In the genomic region with DNA sequence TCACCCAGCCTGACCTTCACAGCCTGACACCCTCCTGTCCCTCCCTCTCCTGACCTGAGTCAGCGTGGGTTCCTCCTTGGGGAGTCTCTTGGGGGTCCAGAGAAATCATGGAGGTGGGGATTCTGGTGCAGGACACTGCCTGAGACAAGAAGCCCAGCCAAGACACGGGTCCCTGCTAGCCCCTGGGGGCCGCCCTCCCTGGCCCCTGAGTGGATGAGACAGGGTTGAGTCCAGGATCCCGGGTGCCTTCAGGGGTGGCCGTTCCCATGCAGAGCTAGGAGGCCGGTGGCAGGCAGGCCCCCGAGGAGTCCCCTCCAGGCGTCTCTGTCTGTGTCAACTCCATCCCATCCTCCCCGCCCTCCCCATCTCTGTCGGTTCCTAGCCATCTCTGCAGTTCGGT, we compare ENCODE assay signal across 9 cellular contexts. TPM values are rescaled to one million over a fixed set of nuclear protein-coding genes. Genes with fewer than 3 reads are reported as not detected.
DNase-seq lines count a peak whose midpoint lies in the region; ATAC-seq and TF ChIP-seq lines count a peak whose summit lies in the region.
"Had no signal": no experiment of that assay in that cellular context is flagged by ENCODE, and none has a peak within 500 bp of the region (broad histone marks: within the 10 kb centered on the region; RNA-seq: fewer than 3 reads in every experiment).

No MANE protein-coding gene starts in this region.

- peaks cover 8% of the 10 kb centered on the region; the same call in 1 of the 3 replicates for H3K36me3 Mint-ChIP-seq in GM23338 (ENCODE audit: low read depth)
- peaks cover 14% of the 10 kb centered on the region for H3K36me3 Mint-ChIP-seq in activated naive CD8-positive, alpha-beta T cell treated with anti-CD3 and anti-CD28 coated beads, Interleukin-2, amount 50 U/mL, for 24 hours (ENCODE audit: low read depth)
- peaks cover 7% of the 10 kb centered on the region for H3K36me3 Mint-ChIP-seq in memory B cell

- no peaks in the 10 kb centered on the region for H3K9me2 ChIP-seq in GM23338 (ENCODE audit: insufficient read depth)

- H3K4me1 Mint-ChIP-seq in GM23338 (peaks cover 19% of the 10 kb centered on the region), memory B cell (peaks cover 29% of the 10 kb centered on the region)
- peaks cover 35% of the 10 kb centered on the region for H3K4me1 Mint-ChIP-seq in activated naive CD8-positive, alpha-beta T cell treated with anti-CD3 and anti-CD28 coated beads, Interleukin-2, amount 50 U/mL, for 24 hours

- no peak overlapping the region for H3K4me2 ChIP-seq in GM23338

- peak overlapping the region; percentile 88 for H3K27ac ChIP-seq in 22Rv1
- H3K27ac ChIP-seq in GM23338 (ENCODE audit: low read depth): no peak overlapping the region
- H3K27ac ChIP-seq in caudate nucleus (ENCODE audit: low read depth, low read length): no peak overlapping the region

- no peaks in the 10 kb centered on the region; the same call in 1 of the 2 replicates for H4K20me1 ChIP-seq in GM23338 (replicated peaks; ENCODE audit: insufficient read depth)

- H2AFZ ChIP-seq in GM23338: no peak overlapping the region

- H3K36me3 ChIP-seq in GM23338 (ENCODE audit: insufficient read depth): no peaks in the 10 kb centered on the region; the same call in 1 of the 2 replicates

- in situ Hi-C loops in GM13977 (cut with MboI; ENCODE audit: low pct_unique_long_range_greater_than_20kb, low sequenced_read_pairs, unreplicated experiment): no loop called here

- peak overlapping the region; percentile 77 for H3K4me3 Mint-ChIP-seq in GM23338
- peak overlapping the region; percentile 88 for H3K4me3 Mint-ChIP-seq in activated naive CD8-positive, alpha-beta T cell treated with anti-CD3 and anti-CD28 coated beads, Interleukin-2, amount 50 U/mL, for 24 hours
- H3K4me3 Mint-ChIP-seq in memory B cell: peak overlapping the region; percentile 93

- H3F3A ChIP-seq in GM23338 (replicated peaks; ENCODE audit: low read depth): peaks cover 8% of the 10 kb centered on the region; the same call in 1 of the 2 replicates

- DNase-seq in GM23338 (ENCODE audit: low spot score) (no peak), memory B cell (ENCODE audit: low spot score in 2 of 2) (no peak), putamen (ENCODE audit: low spot score) (no peak), GM13977 (ENCODE audit: low spot score) (no peak), caudate nucleus (lab: John Stamatoyannopoulos, UW) (no peak)
- DNase-seq in activated naive CD8-positive, alpha-beta T cell treated with anti-CD3 and anti-CD28 coated beads, Interleukin-2, amount 50 U/mL, for 24 hours: no peak
- DNase-seq: NCI-H526 had no signal

- H3K79me2 ChIP-seq in GM23338 (replicated peaks; ENCODE audit: insufficient read depth): peaks cover 32% of the 10 kb centered on the region

- H3K27me3 ChIP-seq in GM23338 (ENCODE audit: insufficient read depth): no peaks in the 10 kb centered on the region

- no peak overlapping the region; the same call in 1 of the 2 replicates for H3K4me3 ChIP-seq in GM23338

- H3K27me3 Mint-ChIP-seq in GM23338 (ENCODE audit: insufficient read depth, low read depth, poor library complexity) (peaks cover 29% of the 10 kb centered on the region), memory B cell (no peaks in the 10 kb centered on the region)
- H3K27me3 Mint-ChIP-seq in activated naive CD8-positive, alpha-beta T cell treated with anti-CD3 and anti-CD28 coated beads, Interleukin-2, amount 50 U/mL, for 24 hours: peaks cover 5% of the 10 kb centered on the region

- H3K27ac Mint-ChIP-seq in GM23338 (peak overlapping the region; percentile 18; the same call in 1 of the 2 replicates), memory B cell (peak overlapping the region; percentile 94)
- H3K27ac Mint-ChIP-seq in activated naive CD8-positive, alpha-beta T cell treated with anti-CD3 and anti-CD28 coated beads, Interleukin-2, amount 50 U/mL, for 24 hours: peak overlapping the region; percentile 88

- peaks cover 11% of the 10 kb centered on the region for H3K4me1 ChIP-seq in GM23338 (ENCODE audit: insufficient read depth)

- TF ChIP-seq CTCF in 22Rv1 (IDR thresholded peaks at IDR 0.05): no peak
- no peak for TF ChIP-seq CTCF in GM23338 (conservative IDR thresholded peaks at IDR 0.05; ENCODE audit: low read depth in 2 of 2)
- no peak for TF ChIP-seq CTCF in GM13977 (IDR thresholded peaks at IDR 0.05; ENCODE audit: extremely low read depth, insufficient read depth, missing control alignments)

- H3K9me3 Mint-ChIP-seq in GM23338 (peaks cover 6% of the 10 kb centered on the region; the same call in 1 of the 3 replicates), memory B cell (no peaks in the 10 kb centered on the region)
- no peaks in the 10 kb centered on the region for H3K9me3 Mint-ChIP-seq in activated naive CD8-positive, alpha-beta T cell treated with anti-CD3 and anti-CD28 coated beads, Interleukin-2, amount 50 U/mL, for 24 hours

- ATAC-seq in GM23338 (no peak), memory B cell (ENCODE audit: low read depth) (no peak), GM18520 (IDR thresholded peaks at IDR 0.05; ENCODE audit: unreplicated experiment) (no peak)
- ATAC-seq in activated naive CD8-positive, alpha-beta T cell treated with anti-CD3 and anti-CD28 coated beads, Interleukin-2, amount 50 U/mL, for 24 hours: no peak

TF ChIP-seq in GM23338, 12 proteins besides CTCF, POLR2A, EP300 and RAD21 (continues in another document):
- TF ChIP-seq NANOG (IDR thresholded peaks at IDR 0.05; ENCODE audit: borderline replicate concordance): no peak
- TF ChIP-seq CREB1 (CRISPR knock-in tag; IDR thresholded peaks at IDR 0.05; ENCODE audit: low read depth): no peak
- TF ChIP-seq EZH2 (IDR thresholded peaks at IDR 0.05; ENCODE audit: low read depth, unreplicated experiment): no peak
- TF ChIP-seq ZNF114 (CRISPR knock-in tag; IDR thresholded peaks at IDR 0.05): no peak
- TF ChIP-seq POLR2AphosphoS5 (IDR thresholded peaks at IDR 0.05; ENCODE audit: low read depth): no peak

RNA-seq across cellular contexts. Expression of gene MAP2K7, which starts 1.6 kb away (rescaled TPM):
- 22.6 and 23.2 TPM in 2 replicates for total RNA-seq in GM23338 (2014; rRNA removed; shearing (Covaris generic))
- 11.3 and 12.2 TPM in 2 replicates for polyA plus RNA-seq in GM23338 (2016; fragmentation: Nextera tagmentation; extraction: Ambion mirVana)

RNA-seq across cellular contexts. Expression of gene TGFBR3L, which starts 9.3 kb away (rescaled TPM):
- total RNA-seq in GM23338 (2014; rRNA removed; shearing (Covaris generic)): 1.7 and 5.6 TPM in 2 replicates
- polyA plus RNA-seq in GM23338 (2016; fragmentation: Nextera tagmentation; extraction: Ambion mirVana): 6.2 and 7.0 TPM in 2 replicates

RNA-seq across cellular contexts. Expression of gene SNAPC2, which starts 14.8 kb away (rescaled TPM):
- 17.2 and 25.1 TPM in 2 replicates for total RNA-seq in GM23338 (2014; rRNA removed; shearing (Covaris generic))
- polyA plus RNA-seq in GM23338 (2016; fragmentation: Nextera tagmentation; extraction: Ambion mirVana): 16.4 and 17.1 TPM in 2 replicates

RNA-seq across cellular contexts. Expression of gene LRRC8E, which starts 17.0 kb away (rescaled TPM):
- total RNA-seq in GM23338 (2014; rRNA removed; shearing (Covaris generic)): 4.5 and 4.8 TPM in 2 replicates
- 0.29 and 1.3 TPM in 2 replicates for polyA plus RNA-seq in GM23338 (2016; fragmentation: Nextera tagmentation; extraction: Ambion mirVana)

RNA-seq across cellular contexts. Expression of gene CTXN1, which starts 20.6 kb away (rescaled TPM):
- 52.4 and 53.1 TPM in 2 replicates for total RNA-seq in GM23338 (2014; rRNA removed; shearing (Covaris generic))
- 22.3 and 22.5 TPM in 2 replicates for polyA plus RNA-seq in GM23338 (2016; fragmentation: Nextera tagmentation; extraction: Ambion mirVana)

Comparison
In these comparisons a context has a peak if more than half of its experiments do, and no peak if none do; other contexts are left out.
1. H3K27ac Mint-ChIP-seq: peak in every context shown above with its lines; median percentile 94 in memory B cell; 88 in activated naive CD8-positive, alpha-beta T cell treated with anti-CD3 and anti-CD28 coated beads, Interleukin-2, amount 50 U/mL, for 24 hours; 18 in GM23338.